1 cellular context compared by ENCODE assay signal in the genomic region with DNA sequence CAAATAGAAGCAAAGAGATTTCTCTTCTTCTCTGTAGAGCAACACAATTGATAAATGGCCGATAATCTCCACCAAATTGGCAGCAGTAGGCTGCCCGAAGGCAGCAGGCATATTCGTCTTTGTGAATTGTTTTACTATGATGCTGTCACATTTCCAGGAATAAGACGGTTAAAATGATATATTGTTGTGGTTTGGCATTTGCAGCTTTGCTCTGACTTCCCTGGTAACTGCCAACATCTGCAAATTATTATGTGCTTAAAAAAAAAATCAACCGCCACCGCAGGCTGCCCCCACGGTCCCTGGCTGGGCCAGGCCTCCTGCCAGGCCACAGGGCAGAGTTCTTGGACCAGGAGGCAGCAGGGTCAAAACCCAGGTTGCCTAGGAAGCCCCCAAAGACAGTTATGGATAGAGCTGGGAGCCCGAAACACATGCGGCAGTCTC.
TF ChIP-seq lines count a peak whose summit lies in the region.

No MANE protein-coding gene starts in this region.

TF ChIP-seq in K562, 482 proteins besides CTCF, POLR2A, EP300 and RAD21 (continued from another document):
- TF ChIP-seq, protein P1, sequence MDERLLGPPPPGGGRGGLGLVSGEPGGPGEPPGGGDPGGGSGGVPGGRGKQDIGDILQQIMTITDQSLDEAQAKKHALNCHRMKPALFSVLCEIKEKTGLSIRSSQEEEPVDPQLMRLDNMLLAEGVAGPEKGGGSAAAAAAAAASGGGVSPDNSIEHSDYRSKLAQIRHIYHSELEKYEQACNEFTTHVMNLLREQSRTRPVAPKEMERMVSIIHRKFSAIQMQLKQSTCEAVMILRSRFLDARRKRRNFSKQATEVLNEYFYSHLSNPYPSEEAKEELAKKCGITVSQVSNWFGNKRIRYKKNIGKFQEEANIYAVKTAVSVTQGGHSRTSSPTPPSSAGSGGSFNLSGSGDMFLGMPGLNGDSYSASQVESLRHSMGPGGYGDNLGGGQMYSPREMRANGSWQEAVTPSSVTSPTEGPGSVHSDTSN (CRISPR knock-in tag; IDR thresholded peaks at IDR 0.05; ENCODE audit: low read depth) = no peak
- TF ChIP-seq, protein P1 (tag; conservative IDR thresholded peaks at IDR 0.05; ENCODE audit: low read depth) = peak; percentile 34; the same call in 1 of the 2 replicates
